In the genomic region with DNA sequence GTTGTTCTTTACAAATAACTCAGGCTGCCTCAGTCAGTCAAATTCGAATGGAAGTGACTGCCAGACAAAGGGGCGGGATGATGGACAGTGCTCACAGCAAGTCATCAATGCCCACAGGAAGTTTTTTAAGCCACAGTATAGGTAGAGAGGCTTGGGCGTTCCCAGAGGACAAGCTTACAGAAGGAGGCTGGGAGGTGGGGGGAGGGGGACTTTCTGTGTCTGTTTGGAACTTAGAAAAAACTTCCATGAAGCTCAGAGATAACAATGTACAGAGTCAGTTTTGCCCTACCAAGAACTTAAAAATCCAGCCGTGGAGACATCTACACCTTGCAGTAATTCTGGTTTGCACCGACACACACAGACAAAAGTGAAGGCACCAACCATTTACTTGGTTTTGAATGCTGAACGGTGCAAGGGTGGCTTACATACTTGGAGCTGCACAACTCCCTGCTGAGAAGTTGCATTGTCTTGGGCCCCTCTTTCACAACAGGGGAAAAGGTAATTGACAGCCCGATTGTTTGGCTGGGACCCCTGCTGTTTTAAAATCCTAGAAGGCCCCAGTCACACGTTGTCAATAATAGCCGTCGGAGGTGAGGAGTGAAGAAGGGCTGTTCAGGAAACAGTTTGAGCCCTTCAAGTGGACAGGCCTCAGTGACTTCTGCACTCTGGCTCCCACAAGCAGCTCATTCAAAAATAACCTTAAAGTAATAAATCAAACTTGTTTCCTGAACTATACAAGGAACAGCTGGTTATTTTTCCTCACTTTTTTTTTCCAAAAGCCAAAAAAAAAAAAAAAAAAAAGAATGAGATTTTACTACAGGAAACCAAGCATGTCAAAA, we compare ENCODE assay signal across 2 cellular contexts.
TF ChIP-seq lines count a peak whose summit lies in the region.

No MANE protein-coding gene starts in this region.

TF ChIP-seq in HCT116, 20 proteins besides CTCF, POLR2A, EP300 and RAD21 (continued from another document):
- TF ChIP-seq, protein P1, sequence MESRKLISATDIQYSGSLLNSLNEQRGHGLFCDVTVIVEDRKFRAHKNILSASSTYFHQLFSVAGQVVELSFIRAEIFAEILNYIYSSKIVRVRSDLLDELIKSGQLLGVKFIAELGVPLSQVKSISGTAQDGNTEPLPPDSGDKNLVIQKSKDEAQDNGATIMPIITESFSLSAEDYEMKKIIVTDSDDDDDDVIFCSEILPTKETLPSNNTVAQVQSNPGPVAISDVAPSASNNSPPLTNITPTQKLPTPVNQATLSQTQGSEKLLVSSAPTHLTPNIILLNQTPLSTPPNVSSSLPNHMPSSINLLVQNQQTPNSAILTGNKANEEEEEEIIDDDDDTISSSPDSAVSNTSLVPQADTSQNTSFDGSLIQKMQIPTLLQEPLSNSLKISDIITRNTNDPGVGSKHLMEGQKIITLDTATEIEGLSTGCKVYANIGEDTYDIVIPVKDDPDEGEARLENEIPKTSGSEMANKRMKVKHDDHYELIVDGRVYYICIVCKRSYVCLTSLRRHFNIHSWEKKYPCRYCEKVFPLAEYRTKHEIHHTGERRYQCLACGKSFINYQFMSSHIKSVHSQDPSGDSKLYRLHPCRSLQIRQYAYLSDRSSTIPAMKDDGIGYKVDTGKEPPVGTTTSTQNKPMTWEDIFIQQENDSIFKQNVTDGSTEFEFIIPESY (IDR thresholded peaks at IDR 0.05; ENCODE audit: extremely low read depth, insufficient replicate concordance, low read length): no peak
- TF ChIP-seq YY1 (IDR thresholded peaks at IDR 0.05; ENCODE audit: extremely low read depth, insufficient replicate concordance, low read depth, low read length): no peak
- no peak for TF ChIP-seq ELF1 (IDR thresholded peaks at IDR 0.05; ENCODE audit: borderline replicate concordance, low read depth)
- TF ChIP-seq TCF7L2 (IDR thresholded peaks at IDR 0.05; ENCODE audit: borderline replicate concordance, extremely low read depth, insufficient read depth, insufficient read length): no peak

TF ChIP-seq in endothelial cell of umbilical vein, 7 proteins besides CTCF, POLR2A, EP300 and RAD21 (continued from another document):
- TF ChIP-seq, protein P2, sequence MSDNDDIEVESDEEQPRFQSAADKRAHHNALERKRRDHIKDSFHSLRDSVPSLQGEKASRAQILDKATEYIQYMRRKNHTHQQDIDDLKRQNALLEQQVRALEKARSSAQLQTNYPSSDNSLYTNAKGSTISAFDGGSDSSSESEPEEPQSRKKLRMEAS (IDR thresholded peaks at IDR 0.05; ENCODE audit: insufficient read depth, insufficient read length): no peak
TF ChIP-seq in endothelial cell of umbilical vein: peak in this region for 0.
